Comparison of ENCODE assay signal across 16 cellular contexts in the genomic region with DNA sequence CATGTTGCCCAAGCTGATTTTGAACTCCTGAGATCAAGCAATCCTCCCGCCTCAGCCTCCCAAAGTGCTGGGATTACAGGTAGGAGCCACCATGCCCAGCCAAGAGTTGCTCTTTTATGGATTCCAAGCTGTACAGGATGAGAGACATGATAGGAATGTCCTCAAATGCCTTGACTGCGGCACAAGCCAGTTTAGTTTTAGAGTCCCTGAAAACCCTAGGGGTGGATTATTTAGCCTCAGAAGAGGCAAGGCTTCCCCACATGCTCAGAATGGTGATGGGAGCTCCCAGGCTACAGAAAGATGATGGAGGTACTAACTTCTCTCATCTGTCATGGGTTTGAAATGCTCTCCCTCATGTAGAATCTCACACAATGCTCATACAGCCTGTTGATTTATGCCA.
A peak's percentile ranks its signal among the peaks of the same experiment; 100 is the strongest.
DNase-seq lines count a peak whose midpoint lies in the region; ATAC-seq and TF ChIP-seq lines count a peak whose summit lies in the region.
"Had no signal": no experiment of that assay in that cellular context is flagged by ENCODE, and none has a peak within 500 bp of the region (broad histone marks: within the 10 kb centered on the region; RNA-seq: fewer than 3 reads in every experiment).

No MANE protein-coding gene starts in this region.

- H3K27ac Mint-ChIP-seq in activated T-helper 17 cell treated with anti-CD3 and anti-CD28 coated beads, Interleukin-2, amount 50 U/mL, for 72 hours = no peak overlapping the region
- H3K27ac Mint-ChIP-seq: CD4-positive, alpha-beta T cell; GM23338 had no signal

- no peaks in the 10 kb centered on the region for H3K9me3 Mint-ChIP-seq in activated T-helper 17 cell treated with anti-CD3 and anti-CD28 coated beads, Interleukin-2, amount 50 U/mL, for 72 hours
- H3K9me3 Mint-ChIP-seq: CD4-positive, alpha-beta T cell; GM23338 had no signal

- no peak overlapping the region for H4K5ac ChIP-seq in IMR-90 (ENCODE audit: low read depth, low read length)

- H3K36me3 Mint-ChIP-seq in activated T-helper 17 cell treated with anti-CD3 and anti-CD28 coated beads, Interleukin-2, amount 50 U/mL, for 72 hours (ENCODE audit: low read depth) = no peaks in the 10 kb centered on the region

- peak overlapping the region; percentile 78 for H2AK5ac ChIP-seq in IMR-90 (ENCODE audit: low read depth, low read length)

- no peaks in the 10 kb centered on the region for H3K4me1 Mint-ChIP-seq in activated T-helper 17 cell treated with anti-CD3 and anti-CD28 coated beads, Interleukin-2, amount 50 U/mL, for 72 hours
- H3K4me1 Mint-ChIP-seq: GM23338 had no signal

- no peak overlapping the region for H2BK5ac ChIP-seq in IMR-90 (ENCODE audit: low read depth, low read length, poor library complexity, severe bottlenecking)

- ATAC-seq in IMR-90 (ENCODE audit: low read depth) (no peak), lung (ENCODE audit: insufficient read depth, low FRiP score) (no peak), GM18870 (IDR thresholded peaks at IDR 0.05; ENCODE audit: unreplicated experiment) (no peak), HG02759 (IDR thresholded peaks at IDR 0.05; ENCODE audit: unreplicated experiment) (no peak)
- no peak for ATAC-seq in activated T-helper 17 cell treated with anti-CD3 and anti-CD28 coated beads, Interleukin-2, amount 50 U/mL, for 72 hours (replicated peaks)
- ATAC-seq: GM23338, HepG2 had no signal

- no peak overlapping the region; a peak in 1 of 4 replicates for H4K8ac ChIP-seq in IMR-90 (ENCODE audit: low read depth in 2 of 2, low read length in 2 of 2)

- peak overlapping the region; percentile 20; the same call in 1 of the 2 replicates for H3K23ac ChIP-seq in IMR-90 (ENCODE audit: low read depth, low read length)

- H2BK20ac ChIP-seq in IMR-90 (ENCODE audit: low read depth, low read length) = peak overlapping the region; percentile 62; the same call in 1 of the 2 replicates

- H3K4me2 ChIP-seq in IMR-90 (ENCODE audit: low read depth, low read length) = no peak overlapping the region; the same call in 1 of the 2 replicates
- H3K4me2 ChIP-seq: GM23338 had no signal

- dilution Hi-C loops in IMR-90 (cut with HindIII; ENCODE audit: low sequenced_read_pairs, unreplicated experiment) = no loop called here

- CTCF ChIA-PET in IMR-90 (lab: Yijun Ruan, JAX) = no interaction called here

- no peaks in the 10 kb centered on the region for H3K79me1 ChIP-seq in IMR-90 (ENCODE audit: low read depth in 1 of 2, low read length in 2 of 2)

- TF ChIP-seq POLR2A in IMR-90 (IDR thresholded peaks at IDR 0.05; ENCODE audit: low read depth, low read length) = no peak

- in situ Hi-C loops in IMR-90 (cut with MboI; ENCODE audit: low sequenced_read_pairs) = no loop called here

- POLR2A ChIA-PET in IMR-90 (lab: Charles Lee; ENCODE audit: unreplicated experiment) = no interaction called here

- no peak overlapping the region for H3K56ac ChIP-seq in IMR-90 (ENCODE audit: extremely low read depth, insufficient read depth, low read length)

- no peak overlapping the region for H3K4me3 Mint-ChIP-seq in activated T-helper 17 cell treated with anti-CD3 and anti-CD28 coated beads, Interleukin-2, amount 50 U/mL, for 72 hours
- H3K4me3 Mint-ChIP-seq: CD4-positive, alpha-beta T cell; GM23338 had no signal

- no TSS peak for BruUV-seq in IMR-90 (replicated peaks; lab: Mats Ljungman, UMichigan)

- H3K14ac ChIP-seq in IMR-90 (replicated peaks; ENCODE audit: low read depth, low read length) = peak overlapping the region; percentile 71

- no peak overlapping the region for H3K9ac ChIP-seq in IMR-90 (ENCODE audit: low read depth, low read length)

- peaks cover 14% of the 10 kb centered on the region for H3K27me3 Mint-ChIP-seq in activated T-helper 17 cell treated with anti-CD3 and anti-CD28 coated beads, Interleukin-2, amount 50 U/mL, for 72 hours

- H3K9me3 ChIP-seq in IMR-90 (ENCODE audit: control insufficient read depth, insufficient read depth, low read length) (no peaks in the 10 kb centered on the region), lung (ENCODE audit: control insufficient read depth in 2 of 2, insufficient read depth in 1 of 2, low read length in 1 of 2) (peaks cover 0 to 4% of the 10 kb centered on the region in 2 donors)
- H3K9me3 ChIP-seq: Caco-2 had no signal

- H3K4me3 ChIP-seq in IMR-90 (ENCODE audit: insufficient read depth, low read depth, low read length) (no peak overlapping the region), lung (no peak overlapping the region)
- H3K4me3 ChIP-seq: GM23338 had no signal

- H2BK120ac ChIP-seq in IMR-90 (ENCODE audit: low read depth, low read length) = peak overlapping the region; percentile 46; the same call in 1 of the 2 replicates

- no peak overlapping the region for H2BK15ac ChIP-seq in IMR-90 (ENCODE audit: low read depth, low read length)

- H3K9me1 ChIP-seq in IMR-90 (ENCODE audit: insufficient read depth, low read length) = peaks cover 3% of the 10 kb centered on the region

- TF ChIP-seq RAD21 in IMR-90 (IDR thresholded peaks at IDR 0.05; ENCODE audit: low read length) = no peak

- TF ChIP-seq CTCF in IMR-90 (conservative IDR thresholded peaks at IDR 0.05; ENCODE audit: low read depth, low read length) (no peak), lung (IDR thresholded peaks at IDR 0.05; ENCODE audit: control extremely low read depth, extremely low read depth) (no peak)

- H4K91ac ChIP-seq in IMR-90 (ENCODE audit: insufficient read depth, low read depth, low read length) = no peak overlapping the region

- H3K4me1 ChIP-seq in IMR-90 (ENCODE audit: control insufficient read depth, insufficient read depth, low read length) (peaks cover 8% of the 10 kb centered on the region), lung (ENCODE audit: control insufficient read depth in 2 of 2, insufficient read depth in 2 of 2, low read length in 2 of 2) (peaks cover 0 to 2% of the 10 kb centered on the region in 2 donors)
- H3K4me1 ChIP-seq: Caco-2 had no signal

- peak overlapping the region; percentile 11; the same call in 1 of the 2 replicates for H3K4ac ChIP-seq in IMR-90 (ENCODE audit: low read depth, low read length)

- DNase-seq in GM03348 (ENCODE audit: low spot score) = peak; percentile 16
- DNase-seq in IMR-90 = no peak
- DNase-seq in lung (ENCODE audit: low spot score) = peak; percentile 13
- DNase-seq in NCI-H1436 (lab: John Stamatoyannopoulos, UW) = no peak
- DNase-seq: ACHN; AML-193; Caco-2; CD4-positive, alpha-beta T cell; HCEC 1CT; KG1 had no signal

- H3K36me3 ChIP-seq in IMR-90 (ENCODE audit: control insufficient read depth, insufficient read depth, low read length) = no peaks in the 10 kb centered on the region
- no peaks in the 10 kb centered on the region for H3K36me3 ChIP-seq in lung (ENCODE audit: control insufficient read depth in 2 of 2, insufficient read depth in 2 of 2, low read length in 2 of 2)

- H3K27me3 ChIP-seq in IMR-90 (ENCODE audit: control insufficient read depth, insufficient read depth, low read length) (no peaks in the 10 kb centered on the region), lung (ENCODE audit: control insufficient read depth, insufficient read depth) (no peaks in the 10 kb centered on the region)

- H3K27ac ChIP-seq in IMR-90 (ENCODE audit: insufficient read depth, low read length) (no peak overlapping the region), lung (ENCODE audit: low read depth in 1 of 2, low read length in 1 of 2) (no peak overlapping the region)
- H3K27ac ChIP-seq: C4-2B had no signal

- intact Hi-C loops in IMR-90 (cut with micrococcal nuclease) = no loop called here

- peak overlapping the region; percentile 62; the same call in 1 of the 2 replicates for H3K18ac ChIP-seq in IMR-90 (ENCODE audit: low read depth, low read length)

- WGBS in IMR-90 (ENCODE audit: extremely low coverage in 2 of 2, insufficient read length in 1 of 2), 2 experiments = no CpG with 5 or more reads among the region's 2 CpGs
- 93 to 100% methylated on average over 2 of the region's 2 CpGs for WGBS in lung, 2 donors

- no peaks in the 10 kb centered on the region for H4K20me1 ChIP-seq in IMR-90 (ENCODE audit: insufficient read depth, low read length)

- no peak overlapping the region for H2AK9ac ChIP-seq in IMR-90 (replicated peaks; ENCODE audit: low read depth, low read length, poor library complexity)

- H2AFZ ChIP-seq in IMR-90 (replicated peaks; ENCODE audit: low read length, poor library complexity) = no peak overlapping the region

TF ChIP-seq in IMR-90, 13 proteins besides CTCF, POLR2A, EP300 and RAD21:
- TF ChIP-seq CEBPB (IDR thresholded peaks at IDR 0.05; ENCODE audit: low read depth, low read length) = no peak
- no peak for TF ChIP-seq MXI1 (IDR thresholded peaks at IDR 0.05; ENCODE audit: borderline replicate concordance, low read depth, low read length)
- TF ChIP-seq RFX5 (IDR thresholded peaks at IDR 0.05; ENCODE audit: low read depth, low read length) = no peak
- no peak for TF ChIP-seq BHLHE40 (IDR thresholded peaks at IDR 0.05; ENCODE audit: low read depth, low read length)
- TF ChIP-seq, protein P1, sequence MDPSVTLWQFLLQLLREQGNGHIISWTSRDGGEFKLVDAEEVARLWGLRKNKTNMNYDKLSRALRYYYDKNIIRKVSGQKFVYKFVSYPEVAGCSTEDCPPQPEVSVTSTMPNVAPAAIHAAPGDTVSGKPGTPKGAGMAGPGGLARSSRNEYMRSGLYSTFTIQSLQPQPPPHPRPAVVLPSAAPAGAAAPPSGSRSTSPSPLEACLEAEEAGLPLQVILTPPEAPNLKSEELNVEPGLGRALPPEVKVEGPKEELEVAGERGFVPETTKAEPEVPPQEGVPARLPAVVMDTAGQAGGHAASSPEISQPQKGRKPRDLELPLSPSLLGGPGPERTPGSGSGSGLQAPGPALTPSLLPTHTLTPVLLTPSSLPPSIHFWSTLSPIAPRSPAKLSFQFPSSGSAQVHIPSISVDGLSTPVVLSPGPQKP (IDR thresholded peaks at IDR 0.05; ENCODE audit: borderline replicate concordance, low read depth, low read length) = no peak
- no peak for TF ChIP-seq MAFK (IDR thresholded peaks at IDR 0.05; ENCODE audit: low read depth, low read length)
- no peak for TF ChIP-seq SMC3 (IDR thresholded peaks at IDR 0.05; ENCODE audit: low read depth, low read length)
- TF ChIP-seq FOS (IDR thresholded peaks at IDR 0.05; ENCODE audit: low read depth, low read length) = no peak
- no peak for TF ChIP-seq RCOR1 (IDR thresholded peaks at IDR 0.05; ENCODE audit: insufficient replicate concordance, low read length)
- TF ChIP-seq, protein P2, sequence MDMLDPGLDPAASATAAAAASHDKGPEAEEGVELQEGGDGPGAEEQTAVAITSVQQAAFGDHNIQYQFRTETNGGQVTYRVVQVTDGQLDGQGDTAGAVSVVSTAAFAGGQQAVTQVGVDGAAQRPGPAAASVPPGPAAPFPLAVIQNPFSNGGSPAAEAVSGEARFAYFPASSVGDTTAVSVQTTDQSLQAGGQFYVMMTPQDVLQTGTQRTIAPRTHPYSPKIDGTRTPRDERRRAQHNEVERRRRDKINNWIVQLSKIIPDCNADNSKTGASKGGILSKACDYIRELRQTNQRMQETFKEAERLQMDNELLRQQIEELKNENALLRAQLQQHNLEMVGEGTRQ (IDR thresholded peaks at IDR 0.05; ENCODE audit: low read depth, low read length) = no peak
- no peak for TF ChIP-seq CHD1 (IDR thresholded peaks at IDR 0.05; ENCODE audit: low read depth, low read length)
- TF ChIP-seq MAZ (IDR thresholded peaks at IDR 0.05; ENCODE audit: borderline replicate concordance, low read depth, low read length) = no peak
- TF ChIP-seq NFE2L2 (IDR thresholded peaks at IDR 0.05; ENCODE audit: low read depth, low read length) = no peak

Comparison
In these comparisons a context has a peak if more than half of its experiments do, and no peak if none do; other contexts are left out.
1. DNase-seq: peak in GM03348 (single experiment) and lung (single experiment); none in IMR-90 (single experiment) and NCI-H1436 (single experiment).